Comparison of ENCODE assay signal across 24 cellular contexts in the genomic region with DNA sequence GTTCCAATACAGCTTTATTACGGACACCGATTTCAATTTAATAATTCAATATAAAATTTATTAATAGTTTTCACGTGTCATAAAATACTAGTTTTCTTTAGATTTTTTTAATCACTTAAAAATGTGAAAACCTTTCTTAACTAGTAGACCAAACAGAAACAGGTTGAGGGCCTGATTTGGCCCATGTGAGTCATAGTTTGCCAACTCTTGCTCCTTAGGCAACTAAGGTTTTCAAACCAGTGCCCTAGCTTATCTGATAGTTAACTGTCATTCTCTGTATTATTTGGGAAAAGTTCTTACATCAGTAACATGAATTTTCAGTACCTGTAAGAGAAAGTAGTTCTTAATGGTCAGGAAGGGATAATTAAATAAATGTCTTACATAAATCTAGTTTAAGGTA.
"Had no signal": no experiment of that assay in that cellular context is flagged by ENCODE, and none has a peak within 500 bp of the region (broad histone marks: within the 10 kb centered on the region; RNA-seq: fewer than 3 reads in every experiment).

No MANE protein-coding gene starts in this region.

- H3K27me3 ChIP-seq: adrenal gland, breast epithelium, Peyer's patch, SJCRH30 had no signal

- DNase-seq: activated CD4-positive, alpha-beta T cell treated with anti-CD3 and anti-CD28 coated beads for 36 hours; activated CD4-positive, alpha-beta T cell treated with anti-CD3 and anti-CD28 coated beads, Interleukin-2, amount 50 U/mL, for 1 hour; activated CD8-positive, alpha-beta memory T cell treated with anti-CD3 and anti-CD28 coated beads, Interleukin-2, amount 50 U/mL, for 48 hours; activated CD8-positive, alpha-beta T cell treated with anti-CD3 and anti-CD28 coated beads for 36 hours; activated naive CD4-positive, alpha-beta T cell treated with anti-CD3 and anti-CD28 coated beads, Interleukin-2, amount 50 U/mL, for 16 hours; activated naive CD8-positive, alpha-beta T cell treated with anti-CD3 and anti-CD28 coated beads, Interleukin-2, amount 10 ng/mL, durations not matched to agents 7 days and 5 days; activated T-cell treated with anti-CD3 and anti-CD28 coated beads, Interleukin-2, amount 50 U/mL, for 1 hour; adrenal gland; aorta; central memory CD4-positive, alpha-beta T cell; NCI-H1105 treated with DMSO at 0.1 percent for 48 hours; NCI-H1436 treated with DMSO at 0.1 percent for 48 hours; NCI-H187; NCI-H2081; NCI-H446; NCI-H524; Peyer's patch; Right ventricle myocardium superior; SJCRH30; SK-N-SH; T-helper 1 cell; WERI-Rb-1 had no signal

- H3K4me3 ChIP-seq: adrenal gland, breast epithelium, Peyer's patch, SJCRH30 had no signal

- H3K9me3 ChIP-seq: adrenal gland, breast epithelium, Peyer's patch, SK-N-SH had no signal

- H3K4me1 ChIP-seq: breast epithelium, Peyer's patch, SJCRH30 had no signal

- H3K36me3 ChIP-seq: adrenal gland, breast epithelium, Peyer's patch, WERI-Rb-1 had no signal

- H3K4me2 ChIP-seq: SK-N-SH had no signal

- ATAC-seq: activated CD4-positive, alpha-beta T cell treated with anti-CD3 and anti-CD28 coated beads for 36 hours; activated CD8-positive, alpha-beta T cell treated with anti-CD3 and anti-CD28 coated beads for 36 hours had no signal

- H3K27ac ChIP-seq: adrenal gland, breast epithelium, Peyer's patch, RWPE1, SJCRH30, WERI-Rb-1 had no signal

- H3K9me2 ChIP-seq: SK-N-SH had no signal
